Comparison of ENCODE assay signal across 8 cellular contexts in genomic region chr1:51189421-51190073, GRCh38. TPM values are rescaled to one million over a fixed set of nuclear protein-coding genes. Genes with fewer than 3 reads are reported as not detected.
DNase-seq lines count a peak whose midpoint lies in the region; ATAC-seq and TF ChIP-seq lines count a peak whose summit lies in the region.

No MANE protein-coding gene starts in this region.

- no peaks in the 10 kb centered on the region for H3K9me3 Mint-ChIP-seq in activated T-cell treated with anti-CD3 and anti-CD28 coated beads, Interleukin-2, amount 50 U/mL, for 4 hours

- no peak overlapping the region for H3K27ac ChIP-seq in gastroesophageal sphincter

- no peaks in the 10 kb centered on the region for H3K4me1 ChIP-seq in gastroesophageal sphincter

- no peak overlapping the region for H3K4me3 Mint-ChIP-seq in activated T-cell treated with anti-CD3 and anti-CD28 coated beads, Interleukin-2, amount 50 U/mL, for 4 hours

- H3K9me3 ChIP-seq in gastroesophageal sphincter, result no peaks in the 10 kb centered on the region

- H3K27me3 Mint-ChIP-seq in activated T-cell treated with anti-CD3 and anti-CD28 coated beads, Interleukin-2, amount 50 U/mL, for 4 hours (ENCODE audit: low read depth), result no peaks in the 10 kb centered on the region

- peak; percentile 84 to 90 (median 86) for TF ChIP-seq CTCF in gastroesophageal sphincter (IDR thresholded peaks at IDR 0.05)

- 38% methylated on average over 2 of the region's 2 CpGs; no CpG with 5 or more reads in 1 of the 2 donors for WGBS in gastroesophageal sphincter (ENCODE audit: low coverage in 1 of 2), 2 donors

- no peak for ATAC-seq in activated T-cell treated with anti-CD3 and anti-CD28 coated beads, Interleukin-2, amount 50 U/mL, for 4 hours
- ATAC-seq in gastroesophageal sphincter, result no peak
- ATAC-seq in HG03565 (IDR thresholded peaks at IDR 0.05; ENCODE audit: unreplicated experiment), result no peak
- ATAC-seq in HG03108 (IDR thresholded peaks at IDR 0.05; ENCODE audit: unreplicated experiment), result no peak

- no peaks in the 10 kb centered on the region for H3K36me3 ChIP-seq in gastroesophageal sphincter

- no peaks in the 10 kb centered on the region for H3K4me1 Mint-ChIP-seq in activated T-cell treated with anti-CD3 and anti-CD28 coated beads, Interleukin-2, amount 50 U/mL, for 4 hours (ENCODE audit: low read depth)

- DNase-seq in DMS79 treated with DMSO at 0.1 percent for 48 hours (lab: John Stamatoyannopoulos, UW) (peak; percentile 91), HK-2 (ENCODE audit: unreplicated experiment) (peak; percentile 14), NCI-H748 treated with DMSO at 0.1 percent for 48 hours (lab: John Stamatoyannopoulos, UW) (peak; percentile 78), putamen (ENCODE audit: low spot score) (peak; percentile 45)
- peak; percentile 14 for DNase-seq in activated T-cell treated with anti-CD3 and anti-CD28 coated beads, Interleukin-2, amount 50 U/mL, for 4 hours

- no peak for TF ChIP-seq EP300 in gastroesophageal sphincter (IDR thresholded peaks at IDR 0.05)

- no peaks in the 10 kb centered on the region for H3K36me3 Mint-ChIP-seq in activated T-cell treated with anti-CD3 and anti-CD28 coated beads, Interleukin-2, amount 50 U/mL, for 4 hours (ENCODE audit: insufficient read depth)

- no peak overlapping the region for H3K4me3 ChIP-seq in gastroesophageal sphincter

- TF ChIP-seq POLR2A in gastroesophageal sphincter (IDR thresholded peaks at IDR 0.05), result no peak

- H3K27me3 ChIP-seq in gastroesophageal sphincter, result no peaks in the 10 kb centered on the region

RNA-seq across cellular contexts. Expression of gene RNF11, which starts 46.5 kb away (rescaled TPM):
- total RNA-seq in activated T-cell treated with anti-CD3 and anti-CD28 coated beads, Interleukin-2, amount 50 U/mL, for 4 hours, result 10 to 100 TPM; 29.7 to 33.3 (median 30.3) TPM
- total RNA-seq in gastroesophageal sphincter, result 100 to 1,000 TPM in 3 of 4 donors, 10 to 100 TPM in 1; 96.7 to 156 (median 118) TPM

Comparison
In these comparisons a context has a peak if more than half of its experiments do, and no peak if none do; other contexts are left out.
1. DNase-seq: peak in every context shown above with its lines; median percentile 91 in DMS79 treated with DMSO at 0.1 percent for 48 hours; 78 in NCI-H748 treated with DMSO at 0.1 percent for 48 hours; 45 in putamen; 14 in HK-2; 14 in activated T-cell treated with anti-CD3 and anti-CD28 coated beads, Interleukin-2, amount 50 U/mL, for 4 hours.